Comparison of ENCODE assay signal across 1 cellular context in genomic region chr4:107799634-107800033, GRCh38.
TF ChIP-seq lines count a peak whose summit lies in the region.

No MANE protein-coding gene starts in this region.

TF ChIP-seq in HepG2, 621 proteins besides CTCF, POLR2A, EP300 and RAD21:
- TF ChIP-seq SKIL (CRISPR knock-in tag; IDR thresholded peaks at IDR 0.05; ENCODE audit: borderline replicate concordance), result no peak
- TF ChIP-seq ZMYM4 (CRISPR knock-in tag; IDR thresholded peaks at IDR 0.05), result no peak
- TF ChIP-seq AHR (CRISPR knock-in tag; IDR thresholded peaks at IDR 0.05), result no peak
- TF ChIP-seq ZNF331 (CRISPR knock-in tag; IDR thresholded peaks at IDR 0.05), result no peak
- no peak for TF ChIP-seq CENPT (CRISPR knock-in tag; IDR thresholded peaks at IDR 0.05; ENCODE audit: low read depth)
TF ChIP-seq in HepG2: peak in this region for 0.
